In the genomic region with DNA sequence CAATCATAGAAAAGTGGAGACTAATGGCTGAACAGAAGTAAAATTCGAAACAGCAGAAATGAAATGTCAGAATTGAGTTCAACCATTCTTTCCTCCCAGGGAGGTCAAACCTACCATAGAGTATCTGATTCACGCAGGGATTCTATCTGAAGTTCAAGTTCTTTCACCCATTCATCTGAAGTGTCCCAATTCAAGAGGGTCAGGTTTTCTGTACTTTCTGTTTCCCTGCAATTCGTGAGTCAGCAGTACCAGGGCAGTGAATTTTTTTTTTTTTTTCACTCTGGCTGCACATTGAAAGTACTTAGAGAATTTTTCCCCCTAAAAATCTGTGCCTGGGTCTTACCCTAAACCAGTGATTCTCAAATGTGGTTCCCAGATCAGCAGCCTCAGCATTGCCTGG, we compare ENCODE assay signal across 1 cellular context.
TF ChIP-seq lines count a peak whose summit lies in the region.

No MANE protein-coding gene starts in this region.

TF ChIP-seq in HepG2, 621 proteins besides CTCF, POLR2A, EP300 and RAD21 (continued from another document):
- TF ChIP-seq HNF1A (IDR thresholded peaks at IDR 0.05; ENCODE audit: low read depth) (no peak), HNF1A (CRISPR knock-in tag; IDR thresholded peaks at IDR 0.05; ENCODE audit: borderline replicate concordance) (no peak), SP4 (CRISPR knock-in tag; IDR thresholded peaks at IDR 0.05) (no peak), ZNF570 (CRISPR knock-in tag; IDR thresholded peaks at IDR 0.05; ENCODE audit: borderline replicate concordance) (no peak), CEBPB (IDR thresholded peaks at IDR 0.05; ENCODE audit: borderline replicate concordance, low read depth, low read length) (peak; percentile 18; the same call in 1 of the 2 replicates), NFE2L2 (IDR thresholded peaks at IDR 0.05; ENCODE audit: low read length) (peak; percentile 68), MAFF (IDR thresholded peaks at IDR 0.05; ENCODE audit: low read depth, low read length) (peak; percentile 67), SP2 (CRISPR knock-in tag; IDR thresholded peaks at IDR 0.05) (no peak), ZMAT3 (CRISPR knock-in tag; conservative IDR thresholded peaks at IDR 0.05) (no peak), ZNF670 (CRISPR knock-in tag; IDR thresholded peaks at IDR 0.05; ENCODE audit: borderline replicate concordance) (no peak)
